Comparison of ENCODE assay signal across 28 cellular contexts in the genomic region with DNA sequence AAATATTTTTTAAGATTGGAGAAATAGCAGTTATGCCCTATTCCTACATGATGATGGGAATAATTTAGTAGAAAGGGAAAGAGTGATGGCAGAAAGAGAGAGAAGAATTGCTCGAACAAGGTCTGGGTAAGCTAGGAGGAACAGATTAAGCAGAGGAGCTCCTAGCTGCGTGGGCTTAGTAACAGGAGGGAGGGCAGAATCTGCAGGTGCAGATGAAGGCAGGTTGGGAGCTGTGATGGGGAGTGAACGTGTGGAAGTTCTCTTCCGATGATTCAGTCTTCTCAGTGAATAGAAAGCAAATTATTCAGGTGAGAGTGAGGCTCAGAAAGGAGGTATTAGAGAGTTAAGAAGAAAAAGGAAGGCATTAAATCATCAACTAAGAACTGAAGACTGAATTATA. TPM values are rescaled to one million over a fixed set of nuclear protein-coding genes. Genes with fewer than 3 reads are reported as not detected.
"Had no signal": no experiment of that assay in that cellular context is flagged by ENCODE, and none has a peak within 500 bp of the region (broad histone marks: within the 10 kb centered on the region; RNA-seq: fewer than 3 reads in every experiment).

No MANE protein-coding gene starts in this region.

- H3K4me3 Mint-ChIP-seq: activated CD8-positive, alpha-beta T cell treated with anti-CD3 and anti-CD28 coated beads for 36 hours; activated naive CD8-positive, alpha-beta T cell; activated T-cell treated with anti-CD3 and anti-CD28 coated beads, Interleukin-2, amount 50 U/mL, for 4 hours; activated T-helper 17 cell treated with anti-CD3 and anti-CD28 coated beads, Interleukin-2, amount 50 U/mL, for 72 hours; effector memory CD8-positive, alpha-beta T cell; WTC11 had no signal

- H3K27me3 Mint-ChIP-seq: activated CD8-positive, alpha-beta T cell treated with anti-CD3 and anti-CD28 coated beads for 36 hours; activated naive CD8-positive, alpha-beta T cell had no signal

- H3K27ac Mint-ChIP-seq: activated CD8-positive, alpha-beta T cell treated with anti-CD3 and anti-CD28 coated beads for 36 hours; activated naive CD8-positive, alpha-beta T cell; activated T-helper 17 cell treated with anti-CD3 and anti-CD28 coated beads, Interleukin-2, amount 50 U/mL, for 72 hours; effector memory CD8-positive, alpha-beta T cell; WTC11 had no signal

- H3K36me3 Mint-ChIP-seq: activated naive CD8-positive, alpha-beta T cell; WTC11 had no signal

- H3K4me1 Mint-ChIP-seq: activated T-helper 17 cell treated with anti-CD3 and anti-CD28 coated beads, Interleukin-2, amount 50 U/mL, for 72 hours; WTC11 had no signal

- H3K27ac ChIP-seq: brain microvascular endothelial cell, epithelial cell of prostate, esophagus squamous epithelium, gastroesophageal sphincter, VCaP had no signal

- DNase-seq: activated CD4-positive, alpha-beta T cell treated with anti-CD3 and anti-CD28 coated beads for 48 hours; activated CD4-positive, alpha-beta T cell treated with anti-CD3 and anti-CD28 coated beads, Interleukin-2, amount 50 U/mL, for 1 hour; activated CD4-positive, alpha-beta T cell treated with anti-CD3 and anti-CD28 coated beads, Interleukin-2, amount 50 U/mL, for 48 hours; activated CD8-positive, alpha-beta memory T cell treated with anti-CD3 and anti-CD28 coated beads for 24 hours; activated CD8-positive, alpha-beta T cell treated with anti-CD3 and anti-CD28 coated beads for 36 hours; activated effector memory CD4-positive, alpha-beta T cell treated with Interleukin-2 at 50 U/mL for 16 hours; activated gamma-delta T cell treated with Interleukin-2 at 50 U/mL for 16 hours; activated naive CD4-positive, alpha-beta T cell treated with anti-CD3 and anti-CD28 coated beads, Interleukin-2, amount 50 U/mL, for 16 hours; activated naive CD4-positive, alpha-beta T cell treated with Interleukin-2 at 50 U/mL for 16 hours; activated T-cell treated with anti-CD3 and anti-CD28 coated beads, Interleukin-2, amount 50 U/mL, for 4 hours; amniotic stem cell; brain microvascular endothelial cell; cortex of kidney; dermis blood vessel endothelial cell; effector CD4-positive, alpha-beta T cell; effector memory CD8-positive, alpha-beta T cell; esophagus squamous epithelium; foreskin melanocyte; T-helper 2 cell had no signal

- H3K9me3 Mint-ChIP-seq: activated CD8-positive, alpha-beta T cell treated with anti-CD3 and anti-CD28 coated beads for 36 hours; activated T-cell treated with anti-CD3 and anti-CD28 coated beads, Interleukin-2, amount 50 U/mL, for 4 hours; activated T-helper 17 cell treated with anti-CD3 and anti-CD28 coated beads, Interleukin-2, amount 50 U/mL, for 72 hours; effector memory CD8-positive, alpha-beta T cell; WTC11 had no signal

- ATAC-seq: activated CD4-positive, CD25-positive, alpha-beta regulatory T cell treated with anti-CD3 and anti-CD28 coated beads, Interleukin-2, amount 50 U/mL, for 24 hours; activated CD8-positive, alpha-beta T cell treated with anti-CD3 and anti-CD28 coated beads for 36 hours; activated T-cell treated with anti-CD3 and anti-CD28 coated beads, Interleukin-2, amount 50 U/mL, for 4 hours; activated T-helper 17 cell treated with anti-CD3 and anti-CD28 coated beads, Interleukin-2, amount 50 U/mL, for 72 hours; effector memory CD8-positive, alpha-beta T cell; gastroesophageal sphincter; WTC11 had no signal

RNA-seq across cellular contexts. Expression of a gene that starts 8.3 kb away (rescaled TPM):
- polyA plus RNA-seq: endothelial cell of umbilical vein, fibroblast of lung had no signal

RNA-seq across cellular contexts. Expression of a gene that starts 33.5 kb away (rescaled TPM):
- polyA plus RNA-seq: endothelial cell of umbilical vein, fibroblast of lung had no signal
